1 cellular context compared by ENCODE assay signal in the genomic region with DNA sequence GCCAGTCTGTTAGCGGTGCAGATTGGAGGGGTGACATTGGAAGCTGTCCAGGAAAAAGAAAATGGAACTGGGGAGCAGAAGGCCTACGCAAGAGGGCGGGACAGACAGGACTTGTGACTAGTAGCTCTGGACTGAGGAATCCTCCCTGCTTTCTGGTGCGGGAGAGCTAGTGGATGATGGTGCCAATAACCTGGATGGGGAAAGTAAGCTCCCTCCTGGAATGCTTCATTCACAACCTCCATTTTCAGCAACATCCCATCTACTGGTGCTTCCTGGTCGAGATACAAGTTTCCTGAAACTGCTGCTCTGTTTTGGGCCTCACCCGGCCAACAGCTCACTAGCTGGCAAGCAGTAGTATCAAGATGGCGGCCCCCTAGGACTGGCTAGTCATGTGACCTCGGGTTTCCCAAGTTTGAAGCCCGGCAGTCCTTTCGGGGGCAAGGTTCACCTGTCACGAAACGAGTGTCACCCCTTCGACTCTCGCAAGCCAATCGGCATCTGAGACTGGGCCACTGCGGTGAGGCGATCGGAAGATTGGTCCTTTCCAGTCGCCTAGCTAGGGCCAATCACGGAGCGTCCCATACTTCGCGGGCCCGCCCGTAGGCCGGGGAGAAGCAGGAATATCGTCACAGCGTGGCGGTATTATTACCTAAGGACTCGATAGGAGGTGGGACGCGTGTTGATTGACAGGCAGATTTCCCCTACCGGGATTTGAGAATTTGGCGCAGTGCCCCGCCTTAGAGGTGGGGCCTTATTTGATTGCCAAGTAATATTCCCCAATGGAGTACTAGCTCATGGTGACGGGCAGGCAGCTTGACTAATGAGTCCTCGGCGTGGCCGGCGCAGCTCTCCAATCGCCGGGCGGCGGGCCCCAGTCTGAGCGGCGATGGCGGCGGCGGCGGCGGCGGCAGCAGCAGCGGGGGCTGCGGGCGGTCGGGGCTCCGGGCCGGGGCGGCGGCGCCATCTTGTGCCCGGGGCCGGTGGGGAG.
TF ChIP-seq lines count a peak whose summit lies in the region.

A gene with protein sequence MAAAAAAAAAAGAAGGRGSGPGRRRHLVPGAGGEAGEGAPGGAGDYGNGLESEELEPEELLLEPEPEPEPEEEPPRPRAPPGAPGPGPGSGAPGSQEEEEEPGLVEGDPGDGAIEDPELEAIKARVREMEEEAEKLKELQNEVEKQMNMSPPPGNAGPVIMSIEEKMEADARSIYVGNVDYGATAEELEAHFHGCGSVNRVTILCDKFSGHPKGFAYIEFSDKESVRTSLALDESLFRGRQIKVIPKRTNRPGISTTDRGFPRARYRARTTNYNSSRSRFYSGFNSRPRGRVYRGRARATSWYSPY (plus strand): TSS at position 874 of the 988 bp plus-strand sequence. CDS start 13 bp downstream, at position 887.

TF ChIP-seq in SK-N-SH, 30 proteins besides CTCF, POLR2A, EP300 and RAD21 (continued from another document):
- TF ChIP-seq, protein P1, sequence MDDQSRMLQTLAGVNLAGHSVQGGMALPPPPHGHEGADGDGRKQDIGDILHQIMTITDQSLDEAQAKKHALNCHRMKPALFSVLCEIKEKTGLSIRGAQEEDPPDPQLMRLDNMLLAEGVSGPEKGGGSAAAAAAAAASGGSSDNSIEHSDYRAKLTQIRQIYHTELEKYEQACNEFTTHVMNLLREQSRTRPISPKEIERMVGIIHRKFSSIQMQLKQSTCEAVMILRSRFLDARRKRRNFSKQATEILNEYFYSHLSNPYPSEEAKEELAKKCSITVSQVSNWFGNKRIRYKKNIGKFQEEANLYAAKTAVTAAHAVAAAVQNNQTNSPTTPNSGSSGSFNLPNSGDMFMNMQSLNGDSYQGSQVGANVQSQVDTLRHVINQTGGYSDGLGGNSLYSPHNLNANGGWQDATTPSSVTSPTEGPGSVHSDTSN (IDR thresholded peaks at IDR 0.05) = peak; percentile 99
- TF ChIP-seq RCOR1 (IDR thresholded peaks at IDR 0.05; ENCODE audit: low read length) = no peak
- peak; percentile 94 for TF ChIP-seq YY1 (IDR thresholded peaks at IDR 0.05; ENCODE audit: low read depth)
- no peak for TF ChIP-seq TCF12 (IDR thresholded peaks at IDR 0.05)
- TF ChIP-seq NFIC (IDR thresholded peaks at IDR 0.05; ENCODE audit: borderline replicate concordance) = no peak; the same call in 1 of the 2 replicates
- no peak for TF ChIP-seq FOXJ3 (CRISPR knock-in tag; IDR thresholded peaks at IDR 0.05)
- no peak; the same call in 1 of the 2 replicates for TF ChIP-seq RXRA (IDR thresholded peaks at IDR 0.05; ENCODE audit: borderline replicate concordance, low read depth)
- peak; percentile 96 for TF ChIP-seq CHD2 (IDR thresholded peaks at IDR 0.05; ENCODE audit: low read length, partially characterized antibody)
- TF ChIP-seq MEF2A (IDR thresholded peaks at IDR 0.05; ENCODE audit: borderline replicate concordance, low read depth) = no peak
- peak; percentile 73 for TF ChIP-seq GABPA (IDR thresholded peaks at IDR 0.05; ENCODE audit: low read depth)
- TF ChIP-seq, protein P2, sequence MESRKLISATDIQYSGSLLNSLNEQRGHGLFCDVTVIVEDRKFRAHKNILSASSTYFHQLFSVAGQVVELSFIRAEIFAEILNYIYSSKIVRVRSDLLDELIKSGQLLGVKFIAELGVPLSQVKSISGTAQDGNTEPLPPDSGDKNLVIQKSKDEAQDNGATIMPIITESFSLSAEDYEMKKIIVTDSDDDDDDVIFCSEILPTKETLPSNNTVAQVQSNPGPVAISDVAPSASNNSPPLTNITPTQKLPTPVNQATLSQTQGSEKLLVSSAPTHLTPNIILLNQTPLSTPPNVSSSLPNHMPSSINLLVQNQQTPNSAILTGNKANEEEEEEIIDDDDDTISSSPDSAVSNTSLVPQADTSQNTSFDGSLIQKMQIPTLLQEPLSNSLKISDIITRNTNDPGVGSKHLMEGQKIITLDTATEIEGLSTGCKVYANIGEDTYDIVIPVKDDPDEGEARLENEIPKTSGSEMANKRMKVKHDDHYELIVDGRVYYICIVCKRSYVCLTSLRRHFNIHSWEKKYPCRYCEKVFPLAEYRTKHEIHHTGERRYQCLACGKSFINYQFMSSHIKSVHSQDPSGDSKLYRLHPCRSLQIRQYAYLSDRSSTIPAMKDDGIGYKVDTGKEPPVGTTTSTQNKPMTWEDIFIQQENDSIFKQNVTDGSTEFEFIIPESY (IDR thresholded peaks at IDR 0.05; ENCODE audit: borderline replicate concordance, low read depth) = peak; percentile 80; the same call in 1 of the 2 replicates
- TF ChIP-seq FOXM1 (IDR thresholded peaks at IDR 0.05; ENCODE audit: low read depth) = no peak
- TF ChIP-seq, protein P3, sequence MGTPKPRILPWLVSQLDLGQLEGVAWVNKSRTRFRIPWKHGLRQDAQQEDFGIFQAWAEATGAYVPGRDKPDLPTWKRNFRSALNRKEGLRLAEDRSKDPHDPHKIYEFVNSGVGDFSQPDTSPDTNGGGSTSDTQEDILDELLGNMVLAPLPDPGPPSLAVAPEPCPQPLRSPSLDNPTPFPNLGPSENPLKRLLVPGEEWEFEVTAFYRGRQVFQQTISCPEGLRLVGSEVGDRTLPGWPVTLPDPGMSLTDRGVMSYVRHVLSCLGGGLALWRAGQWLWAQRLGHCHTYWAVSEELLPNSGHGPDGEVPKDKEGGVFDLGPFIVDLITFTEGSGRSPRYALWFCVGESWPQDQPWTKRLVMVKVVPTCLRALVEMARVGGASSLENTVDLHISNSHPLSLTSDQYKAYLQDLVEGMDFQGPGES (IDR thresholded peaks at IDR 0.05; ENCODE audit: low read depth, low read length) = peak; percentile 96
- peak; percentile 87 for TF ChIP-seq MXI1 (IDR thresholded peaks at IDR 0.05; ENCODE audit: low read depth, low read length)
- no peak; the same call in 1 of the 2 replicates for TF ChIP-seq FOSL2 (IDR thresholded peaks at IDR 0.05; ENCODE audit: borderline replicate concordance, low read depth)
- TF ChIP-seq GATA2 (CRISPR knock-in tag; IDR thresholded peaks at IDR 0.05) = no peak
- TF ChIP-seq, protein P4, sequence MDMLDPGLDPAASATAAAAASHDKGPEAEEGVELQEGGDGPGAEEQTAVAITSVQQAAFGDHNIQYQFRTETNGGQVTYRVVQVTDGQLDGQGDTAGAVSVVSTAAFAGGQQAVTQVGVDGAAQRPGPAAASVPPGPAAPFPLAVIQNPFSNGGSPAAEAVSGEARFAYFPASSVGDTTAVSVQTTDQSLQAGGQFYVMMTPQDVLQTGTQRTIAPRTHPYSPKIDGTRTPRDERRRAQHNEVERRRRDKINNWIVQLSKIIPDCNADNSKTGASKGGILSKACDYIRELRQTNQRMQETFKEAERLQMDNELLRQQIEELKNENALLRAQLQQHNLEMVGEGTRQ (IDR thresholded peaks at IDR 0.05; ENCODE audit: borderline replicate concordance, low read depth, low read length) = peak; percentile 59; the same call in 1 of the 2 replicates
- TF ChIP-seq ELF1 (IDR thresholded peaks at IDR 0.05) = no peak
- TF ChIP-seq EZH2phosphoT487 (IDR thresholded peaks at IDR 0.05; ENCODE audit: borderline replicate concordance, low read depth) = no peak
- TF ChIP-seq, protein P5, sequence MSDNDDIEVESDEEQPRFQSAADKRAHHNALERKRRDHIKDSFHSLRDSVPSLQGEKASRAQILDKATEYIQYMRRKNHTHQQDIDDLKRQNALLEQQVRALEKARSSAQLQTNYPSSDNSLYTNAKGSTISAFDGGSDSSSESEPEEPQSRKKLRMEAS (IDR thresholded peaks at IDR 0.05; ENCODE audit: low read depth) = peak; percentile 70
- TF ChIP-seq SMC3 (IDR thresholded peaks at IDR 0.05; ENCODE audit: low read depth, low read length) = no peak
- peak; percentile 4; the same call in 1 of the 2 replicates for TF ChIP-seq NRF1 (IDR thresholded peaks at IDR 0.05; ENCODE audit: low read depth, low read length)
- TF ChIP-seq SIN3A (IDR thresholded peaks at IDR 0.05; ENCODE audit: borderline replicate concordance, low read depth, low read length) = peak; percentile 50; the same call in 1 of the 2 replicates
